Comparison of ENCODE assay signal across 14 cellular contexts in the genomic region with DNA sequence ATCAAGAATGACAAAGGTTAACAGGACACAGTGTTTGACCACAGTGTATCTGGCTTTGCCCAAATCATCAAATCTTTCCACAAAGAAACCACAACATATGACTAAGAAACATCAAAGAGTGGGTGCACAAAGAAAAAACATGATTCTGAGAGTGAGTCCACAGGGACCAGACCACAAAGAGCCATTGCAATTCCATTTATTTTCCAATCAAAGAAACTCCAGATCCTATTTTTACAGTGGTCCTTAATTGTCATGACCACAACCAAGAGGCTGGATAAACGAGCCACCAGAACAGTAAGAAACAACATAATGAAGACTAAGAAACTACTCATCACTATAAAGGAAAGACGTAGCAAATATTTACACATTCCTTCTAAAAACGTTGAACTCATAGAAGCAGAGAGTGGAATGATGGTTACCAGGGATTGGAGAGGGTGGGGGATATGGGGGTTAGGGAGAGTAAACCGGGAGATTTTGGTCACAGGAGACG.
DNase-seq lines count a peak whose midpoint lies in the region; ATAC-seq and TF ChIP-seq lines count a peak whose summit lies in the region.
"Had no signal": no experiment of that assay in that cellular context is flagged by ENCODE, and none has a peak within 500 bp of the region (broad histone marks: within the 10 kb centered on the region; RNA-seq: fewer than 3 reads in every experiment).

No MANE protein-coding gene starts in this region.

- H4K20me1 ChIP-seq in osteoblast (ENCODE audit: insufficient read depth, low read length): peaks cover 22% of the 10 kb centered on the region

- H3K9me3 Mint-ChIP-seq in endothelial cell (ENCODE audit: unreplicated experiment) (no peaks in the 10 kb centered on the region), chondrocyte (ENCODE audit: low read depth) (no peaks in the 10 kb centered on the region)
- H3K9me3 Mint-ChIP-seq in activated T-helper 1 cell treated with anti-CD3 and anti-CD28 coated beads, Interleukin-12 subunit alpha, Interleukin-12 subunit beta, Interleukin-2, Interleukin-4 antibody, amounts not matched to agents 30 ng/mL and 10 ng/mL and 1 ng/mL, durations not matched to agents 14 hours and 24 hours and 36 hours: no peaks in the 10 kb centered on the region

- H3K27me3 Mint-ChIP-seq in endothelial cell (ENCODE audit: unreplicated experiment) (peaks cover 2% of the 10 kb centered on the region), chondrocyte (ENCODE audit: low read depth) (no peaks in the 10 kb centered on the region)
- peaks cover 7% of the 10 kb centered on the region for H3K27me3 Mint-ChIP-seq in activated T-helper 1 cell treated with anti-CD3 and anti-CD28 coated beads, Interleukin-12 subunit alpha, Interleukin-12 subunit beta, Interleukin-2, Interleukin-4 antibody, amounts not matched to agents 30 ng/mL and 10 ng/mL and 1 ng/mL, durations not matched to agents 14 hours and 24 hours and 36 hours (ENCODE audit: insufficient read depth)

- ATAC-seq in aorta (ENCODE audit: low FRiP score) (no peak), GM21526 (IDR thresholded peaks at IDR 0.05; ENCODE audit: low FRiP score, unreplicated experiment) (no peak)
- ATAC-seq: left colon had no signal

- H3K4me3 Mint-ChIP-seq in endothelial cell (ENCODE audit: unreplicated experiment) (no peak overlapping the region), chondrocyte (ENCODE audit: unreplicated experiment) (no peak overlapping the region)
- no peak overlapping the region for H3K4me3 Mint-ChIP-seq in activated T-helper 1 cell treated with anti-CD3 and anti-CD28 coated beads, Interleukin-12 subunit alpha, Interleukin-12 subunit beta, Interleukin-2, Interleukin-4 antibody, amounts not matched to agents 30 ng/mL and 10 ng/mL and 1 ng/mL, durations not matched to agents 14 hours and 24 hours and 36 hours

- peak overlapping the region; percentile 16 for H3K27ac Mint-ChIP-seq in endothelial cell (ENCODE audit: unreplicated experiment)
- no peak overlapping the region for H3K27ac Mint-ChIP-seq in chondrocyte (ENCODE audit: unreplicated experiment)
- H3K27ac Mint-ChIP-seq in activated T-helper 1 cell treated with anti-CD3 and anti-CD28 coated beads, Interleukin-12 subunit alpha, Interleukin-12 subunit beta, Interleukin-2, Interleukin-4 antibody, amounts not matched to agents 30 ng/mL and 10 ng/mL and 1 ng/mL, durations not matched to agents 14 hours and 24 hours and 36 hours: no peak overlapping the region

- H3K36me3 Mint-ChIP-seq in endothelial cell (ENCODE audit: low read depth, unreplicated experiment) (peaks cover 20% of the 10 kb centered on the region), chondrocyte (ENCODE audit: low read depth) (peaks cover 13% of the 10 kb centered on the region)
- H3K36me3 Mint-ChIP-seq in activated T-helper 1 cell treated with anti-CD3 and anti-CD28 coated beads, Interleukin-12 subunit alpha, Interleukin-12 subunit beta, Interleukin-2, Interleukin-4 antibody, amounts not matched to agents 30 ng/mL and 10 ng/mL and 1 ng/mL, durations not matched to agents 14 hours and 24 hours and 36 hours (ENCODE audit: low read depth): no peaks in the 10 kb centered on the region

- no peak for TF ChIP-seq CTCF in endothelial cell (IDR thresholded peaks at IDR 0.05; ENCODE audit: unreplicated experiment)
- no peak for TF ChIP-seq CTCF in osteoblast (IDR thresholded peaks at IDR 0.05; ENCODE audit: extremely low read depth, low read depth, low read length)
- no peak for TF ChIP-seq CTCF in chondrocyte (IDR thresholded peaks at IDR 0.05)

- H2AFZ ChIP-seq in osteoblast (ENCODE audit: low read length): no peak overlapping the region

- peak; percentile 71 for DNase-seq in ELR (ENCODE audit: low read depth)
- peak; percentile 11 for DNase-seq in OCI-M1 (lab: John Stamatoyannopoulos, UW)
- no peak for DNase-seq in endothelial cell (ENCODE audit: low spot score)
- peak; percentile 80 for DNase-seq in osteoblast (ENCODE audit: insufficient read length, low spot score, missing footprints)
- DNase-seq in aorta: no peak
- DNase-seq in chondrocyte (ENCODE audit: low spot score): no peak
- no peak for DNase-seq in activated T-helper 1 cell treated with anti-CD3 and anti-CD28 coated beads, Interleukin-12 subunit alpha, Interleukin-12 subunit beta, Interleukin-2, Interleukin-4 antibody, amounts not matched to agents 30 ng/mL and 10 ng/mL and 1 ng/mL, durations not matched to agents 14 hours and 24 hours and 36 hours (ENCODE audit: low spot score)
- DNase-seq: C1 segment of cervical spinal cord; left colon; NCI-H1436; NCI-H446; stimulated activated CD4-positive, alpha-beta T cell treated with anti-CD3 and anti-CD28 coated beads, Interleukin-2, amount 100 ng/mL, for 24 hours; trophoblast cell had no signal

- H3K27me3 ChIP-seq in osteoblast (ENCODE audit: insufficient read depth, low read length): peaks cover 44% of the 10 kb centered on the region
- no peaks in the 10 kb centered on the region for H3K27me3 ChIP-seq in aorta (ENCODE audit: control insufficient read depth in 1 of 2, insufficient read depth in 2 of 2, low read length in 1 of 2)

- WGBS in aorta, 2 donors: 80 to 84% methylated on average over 5 of the region's 5 CpGs

- peak overlapping the region; percentile 12 for H3K4me2 ChIP-seq in osteoblast (ENCODE audit: insufficient read depth, low read length)

- H3K4me1 ChIP-seq in osteoblast (ENCODE audit: insufficient read depth, low read length): peaks cover 15% of the 10 kb centered on the region
- no peaks in the 10 kb centered on the region for H3K4me1 ChIP-seq in aorta (ENCODE audit: control insufficient read depth in 1 of 2, insufficient read depth in 2 of 2, low read length in 2 of 2)

- H3K27ac ChIP-seq in osteoblast (ENCODE audit: low read depth, low read length) (no peak overlapping the region), aorta (ENCODE audit: low read depth in 1 of 2, low read length in 2 of 2) (no peak overlapping the region)

- intact Hi-C loops in aorta (cut with DNase I): no loop called here
- intact Hi-C loops in activated T-helper 1 cell treated with anti-CD3 and anti-CD28 coated beads, Interleukin-12 subunit alpha, Interleukin-12 subunit beta, Interleukin-2, Interleukin-4 antibody, amounts not matched to agents 30 ng/mL and 10 ng/mL and 1 ng/mL, durations not matched to agents 14 hours and 24 hours and 36 hours (cut with micrococcal nuclease): no loop called here

- H3K9me3 ChIP-seq in osteoblast (ENCODE audit: low read depth, low read length) (no peaks in the 10 kb centered on the region), aorta (ENCODE audit: control insufficient read depth, low read length) (no peaks in the 10 kb centered on the region)

- H3K4me3 ChIP-seq in osteoblast (ENCODE audit: insufficient read depth, low read length) (no peak overlapping the region), aorta (ENCODE audit: low read length in 2 of 2) (no peak overlapping the region)

- H3K4me1 Mint-ChIP-seq in endothelial cell (ENCODE audit: unreplicated experiment): peaks cover 14% of the 10 kb centered on the region
- peaks cover 5% of the 10 kb centered on the region for H3K4me1 Mint-ChIP-seq in chondrocyte (ENCODE audit: low read depth)
- no peaks in the 10 kb centered on the region for H3K4me1 Mint-ChIP-seq in activated T-helper 1 cell treated with anti-CD3 and anti-CD28 coated beads, Interleukin-12 subunit alpha, Interleukin-12 subunit beta, Interleukin-2, Interleukin-4 antibody, amounts not matched to agents 30 ng/mL and 10 ng/mL and 1 ng/mL, durations not matched to agents 14 hours and 24 hours and 36 hours (ENCODE audit: low read depth)

- H3K79me2 ChIP-seq in osteoblast (ENCODE audit: insufficient read depth, low read length): no peaks in the 10 kb centered on the region

- H3K36me3 ChIP-seq in osteoblast (ENCODE audit: insufficient read depth, low read length): peaks cover 3% of the 10 kb centered on the region
- H3K36me3 ChIP-seq in aorta (ENCODE audit: control insufficient read depth in 1 of 2, insufficient read depth in 2 of 2, low read length in 1 of 2): no peaks in the 10 kb centered on the region

Comparison
In these comparisons a context has a peak if more than half of its experiments do, and no peak if none do; other contexts are left out.
1. DNase-seq: peak in ELR (single experiment), OCI-M1 (single experiment) and osteoblast (single experiment); none in endothelial cell (single experiment), aorta (0 of 2), chondrocyte (single experiment) and activated T-helper 1 cell treated with anti-CD3 and anti-CD28 coated beads, Interleukin-12 subunit alpha, Interleukin-12 subunit beta, Interleukin-2, Interleukin-4 antibody, amounts not matched to agents 30 ng/mL and 10 ng/mL and 1 ng/mL, durations not matched to agents 14 hours and 24 hours and 36 hours (single experiment).